22 cellular contexts compared by ENCODE assay signal in genomic region chr7:156127166-156128134, GRCh38.
DNase-seq lines count a peak whose midpoint lies in the region; ATAC-seq, FAIRE-seq and TF ChIP-seq lines count a peak whose summit lies in the region.
"Had no signal": no experiment of that assay in that cellular context is flagged by ENCODE, and none has a peak within 500 bp of the region (broad histone marks: within the 10 kb centered on the region; RNA-seq: fewer than 3 reads in every experiment).

No MANE protein-coding gene starts in this region.

- 90% methylated on average over 35 of the region's 35 CpGs; no CpG with 5 or more reads in 1 of the 2 experiments for WGBS in H1 (ENCODE audit: extremely low coverage in 1 of 2, insufficient coverage in 1 of 2, insufficient read length in 1 of 2, insufficient replicate concordance in 2 of 2, low coverage in 1 of 2, low lambda C conversion rate in 2 of 2, missing lambda C conversion rate in 1 of 2), 2 experiments

- no peak overlapping the region for H3K4me2 ChIP-seq in H1 (ENCODE audit: insufficient read depth in 1 of 2, low read depth in 2 of 2, low read length in 2 of 2)
- H3K4me2 ChIP-seq: BLaER1 had no signal

- H2BK12ac ChIP-seq in H1 (ENCODE audit: low read depth, low read length), result no peak overlapping the region

- H3K27me3 ChIP-seq in H1 (replicated peaks in 1 of 4; ENCODE audit: control insufficient read depth in 3 of 4, extremely low read depth in 1 of 4, insufficient read depth in 3 of 4, low read length in 3 of 4), result no peaks in the 10 kb centered on the region
- H3K27me3 ChIP-seq: BLaER1 had no signal

- POLR2A ChIA-PET in H1 (lab: Charles Lee; ENCODE audit: partially characterized antibody), result no interaction called here

- no peak for ATAC-seq in sciatic nerve
- ATAC-seq: Right ventricle myocardium inferior had no signal

- no peak overlapping the region for H2BK20ac ChIP-seq in H1 (ENCODE audit: low read length)

- intact Hi-C loops in kidney (cut with DNase I), result no loop called here
- intact Hi-C loops in activated naive CD4-positive, alpha-beta T cell treated with anti-CD3 and anti-CD28 coated beads for 36 hours (cut with micrococcal nuclease), result no loop called here
- intact Hi-C loops in sciatic nerve (cut with DNase I), result no loop called here

- H3K27me3 Mint-ChIP-seq in activated naive CD4-positive, alpha-beta T cell treated with anti-CD3 and anti-CD28 coated beads for 36 hours (ENCODE audit: low read depth), result no peaks in the 10 kb centered on the region
- H3K27me3 Mint-ChIP-seq: CD4-positive, alpha-beta memory T cell had no signal

- H3K4me3 Mint-ChIP-seq in activated naive CD4-positive, alpha-beta T cell treated with anti-CD3 and anti-CD28 coated beads for 36 hours, result no peak overlapping the region
- H3K4me3 Mint-ChIP-seq: CD4-positive, alpha-beta memory T cell had no signal

- H2BK120ac ChIP-seq in H1 (replicated peaks; ENCODE audit: low read depth, low read length), result no peak overlapping the region

- TF ChIP-seq RAD21 in H1 (IDR thresholded peaks at IDR 0.05 in 1 of 2, conservative IDR thresholded peaks at IDR 0.05 in 1 of 2; ENCODE audit: low read depth in 2 of 2, low read length in 2 of 2), result no peak; a peak in 1 of 4 replicates

- peak overlapping the region; percentile 68; the same call in 1 of the 2 replicates for H4K8ac ChIP-seq in H1 (ENCODE audit: extremely low read depth, insufficient read depth, low read length)

- H4K20me1 ChIP-seq in H1 (replicated peaks in 1 of 2; ENCODE audit: control insufficient read depth in 1 of 2, insufficient read depth in 2 of 2, low read length in 2 of 2), result no peaks in the 10 kb centered on the region
- H4K20me1 ChIP-seq: BLaER1 had no signal

- H4K5ac ChIP-seq in H1 (ENCODE audit: insufficient read length, low read depth, low read length), result no peak overlapping the region

- H3K56ac ChIP-seq in H1 (replicated peaks; ENCODE audit: insufficient read length, low read depth, low read length), result no peak overlapping the region

- no peak overlapping the region for H4K91ac ChIP-seq in H1 (replicated peaks; ENCODE audit: insufficient read length, low read length)

- H2BK15ac ChIP-seq in H1 (ENCODE audit: low read length), result no peak overlapping the region

- no peak for TF ChIP-seq POLR2A in H1 (IDR thresholded peaks at IDR 0.05; ENCODE audit: control extremely low read depth in 1 of 2, low read depth in 2 of 2, low read length in 2 of 2)

- H3K18ac ChIP-seq in H1 (ENCODE audit: extremely low read depth, low read length), result no peak overlapping the region

- H3K4ac ChIP-seq in H1 (replicated peaks; ENCODE audit: insufficient read length, low read depth, low read length), result no peak overlapping the region

- H2BK5ac ChIP-seq in H1 (ENCODE audit: low read depth, low read length), result no peak overlapping the region

- DNase-seq in ELF-1 (ENCODE audit: low read depth, low spot score), result peak; percentile 4
- DNase-seq in NCI-H460 (ENCODE audit: extremely low read depth, low read depth), result peak; percentile 2
- peak in 1 of 2 experiments; percentile 15 for DNase-seq in H1 (ENCODE audit: low read depth in 1 of 2, low spot score in 2 of 2)
- DNase-seq in kidney, result peak; percentile 48
- no peak for DNase-seq in dedifferentiated amniotic fluid mesenchymal stem cell (ENCODE audit: extremely low spot score)
- no peak for DNase-seq in putamen (ENCODE audit: low spot score)
- no peak for DNase-seq in activated naive CD4-positive, alpha-beta T cell treated with anti-CD3 and anti-CD28 coated beads for 36 hours
- DNase-seq in sciatic nerve (ENCODE audit: low spot score), result no peak
- DNase-seq: Calu3; CD4-positive, alpha-beta memory T cell; EL; H7; MV-4-11; NCI-H187; NCI-H2107; NCI-H510A treated with DMSO at 0.1 percent for 48 hours; NCI-H774 had no signal

- TF ChIP-seq CTCF in H1 (IDR thresholded peaks at IDR 0.05; ENCODE audit: control extremely low read depth in 1 of 3, insufficient read depth in 1 of 3, low read depth in 1 of 3, low read length in 3 of 3), result no peak
- no peak for TF ChIP-seq CTCF in kidney (IDR thresholded peaks at IDR 0.05; ENCODE audit: borderline replicate concordance, extremely low read depth, insufficient read depth)

- H3K4me1 Mint-ChIP-seq in activated naive CD4-positive, alpha-beta T cell treated with anti-CD3 and anti-CD28 coated beads for 36 hours (ENCODE audit: low read depth), result no peaks in the 10 kb centered on the region
- H3K4me1 Mint-ChIP-seq: CD4-positive, alpha-beta memory T cell had no signal

- no peak overlapping the region for H3K14ac ChIP-seq in H1 (ENCODE audit: insufficient read length)

- no peak overlapping the region for H2AK5ac ChIP-seq in H1 (ENCODE audit: low read depth, low read length)

- no peaks in the 10 kb centered on the region for H3K36me3 ChIP-seq in H1 (ENCODE audit: control insufficient read depth in 2 of 4, insufficient read depth in 4 of 4, low read length in 3 of 4)
- H3K36me3 ChIP-seq in kidney (ENCODE audit: control insufficient read depth in 1 of 2, insufficient read depth in 2 of 2, low read length in 2 of 2), result no peaks in the 10 kb centered on the region
- H3K36me3 ChIP-seq: BLaER1 had no signal

- H3K23me2 ChIP-seq in H1 (ENCODE audit: low read depth, low read length), result no peaks in the 10 kb centered on the region

- no peak overlapping the region for H2AFZ ChIP-seq in H1 (ENCODE audit: low read length)

- H3K27ac ChIP-seq in H1 (ENCODE audit: low read depth, low read length), result no peak overlapping the region
- H3K27ac ChIP-seq in kidney (ENCODE audit: low read depth in 2 of 2, low read length in 2 of 2), result no peak overlapping the region
- H3K27ac ChIP-seq: BLaER1 had no signal

- CTCF ChIA-PET in H1 (lab: Charles Lee; ENCODE audit: partially characterized antibody), result no interaction called here
- CTCF ChIA-PET in activated naive CD4-positive, alpha-beta T cell treated with anti-CD3 and anti-CD28 coated beads for 36 hours (lab: Charles Lee), result no interaction called here

- no peaks in the 10 kb centered on the region for H3K79me1 ChIP-seq in H1 (ENCODE audit: low read depth, low read length)

- no peak overlapping the region for H3K9ac ChIP-seq in H1 (replicated peaks in 1 of 4; ENCODE audit: extremely low read depth in 1 of 4, low read depth in 3 of 4, low read length in 3 of 4)
- H3K9ac ChIP-seq in kidney (ENCODE audit: low read length in 2 of 2), result no peak overlapping the region
- H3K9ac ChIP-seq: BLaER1 had no signal

- H3K9me3 ChIP-seq in H1 (ENCODE audit: insufficient read depth in 2 of 2, low read depth in 1 of 2, low read length in 1 of 2) (no peaks in the 10 kb centered on the region), kidney (ENCODE audit: control insufficient read depth in 1 of 2, low read length in 2 of 2) (no peaks in the 10 kb centered on the region)
- H3K9me3 ChIP-seq: BLaER1 had no signal

- H3K79me2 ChIP-seq in H1 (ENCODE audit: control insufficient read depth in 1 of 2, insufficient read depth in 2 of 2, low read length in 2 of 2), result no peaks in the 10 kb centered on the region

- no peak overlapping the region for H3K27ac Mint-ChIP-seq in activated naive CD4-positive, alpha-beta T cell treated with anti-CD3 and anti-CD28 coated beads for 36 hours
- H3K27ac Mint-ChIP-seq: CD4-positive, alpha-beta memory T cell had no signal

- FAIRE-seq in H1 (lab: Jason Lieb, UNC), result no peak
- no peak for FAIRE-seq in kidney (lab: Jason Lieb, UNC)
- FAIRE-seq: A204.1, GM12892, GM18507 had no signal

- H3K9me3 Mint-ChIP-seq in activated naive CD4-positive, alpha-beta T cell treated with anti-CD3 and anti-CD28 coated beads for 36 hours, result peaks cover 5% of the 10 kb centered on the region

- TF ChIP-seq EP300 in H1 (IDR thresholded peaks at IDR 0.05; ENCODE audit: borderline replicate concordance in 1 of 2, low read depth in 2 of 2, low read length in 2 of 2), result no peak

- H3K4me3 ChIP-seq in H1 (ENCODE audit: extremely low read depth in 1 of 4, insufficient read depth in 2 of 4, low read depth in 3 of 4, low read length in 4 of 4) (no peak overlapping the region), kidney (ENCODE audit: low read length in 2 of 2) (no peak overlapping the region)
- H3K4me3 ChIP-seq: BLaER1 had no signal

- no peaks in the 10 kb centered on the region for H3K36me3 Mint-ChIP-seq in activated naive CD4-positive, alpha-beta T cell treated with anti-CD3 and anti-CD28 coated beads for 36 hours (ENCODE audit: low read depth)
- H3K36me3 Mint-ChIP-seq: CD4-positive, alpha-beta memory T cell had no signal

- H3K23ac ChIP-seq in H1 (ENCODE audit: insufficient read length), result no peak overlapping the region

- peaks cover 0 to 3% (median 0%) of the 10 kb centered on the region in 4 experiments; a peak in 1 of 7 replicates for H3K4me1 ChIP-seq in H1 (replicated peaks in 1 of 4; ENCODE audit: control insufficient read depth in 3 of 4, insufficient read depth in 4 of 4, low read length in 3 of 4)
- H3K4me1 ChIP-seq in kidney (ENCODE audit: control insufficient read depth in 1 of 2, insufficient read depth in 1 of 2, low read depth in 1 of 2, low read length in 2 of 2), result no peaks in the 10 kb centered on the region
- H3K4me1 ChIP-seq: BLaER1 had no signal

TF ChIP-seq in H1, 55 proteins besides CTCF, POLR2A, EP300 and RAD21:
- TF ChIP-seq TBP (IDR thresholded peaks at IDR 0.05; ENCODE audit: low read depth, low read length) (no peak), RNF2 (IDR thresholded peaks at IDR 0.05; ENCODE audit: borderline replicate concordance, low read depth, low read length, missing control alignments, poor library complexity, severe bottlenecking) (no peak), EGR1 (IDR thresholded peaks at IDR 0.05; ENCODE audit: borderline replicate concordance, low read depth, low read length) (no peak), KDM1A (IDR thresholded peaks at IDR 0.05; ENCODE audit: borderline replicate concordance, low read length) (no peak), CBX5 (IDR thresholded peaks at IDR 0.05; ENCODE audit: low read depth, low read length) (no peak), CHD2 (IDR thresholded peaks at IDR 0.05; ENCODE audit: low read length) (no peak), TCF12 (IDR thresholded peaks at IDR 0.05; ENCODE audit: low read depth, low read length) (no peak), TAF7 (optimal IDR thresholded peaks at IDR 0.05; ENCODE audit: borderline replicate concordance, low read depth, low read length) (no peak), BRCA1 (IDR thresholded peaks at IDR 0.05; ENCODE audit: low read depth, low read length) (no peak), CREB1 (IDR thresholded peaks at IDR 0.05) (no peak), SP4 (IDR thresholded peaks at IDR 0.05; ENCODE audit: low read length) (no peak), JUND (IDR thresholded peaks at IDR 0.05; ENCODE audit: low read length) (no peak), SP2 (IDR thresholded peaks at IDR 0.05; ENCODE audit: low read length) (no peak), HDAC6 (IDR thresholded peaks at IDR 0.05; ENCODE audit: low read depth, low read length) (no peak), YY1 (IDR thresholded peaks at IDR 0.05; ENCODE audit: low read depth, low read length) (no peak), CEBPB (IDR thresholded peaks at IDR 0.05; ENCODE audit: low read depth, low read length) (no peak)

Comparison
In these comparisons a context has a peak if more than half of its experiments do, and no peak if none do; other contexts are left out.
1. DNase-seq: peak in ELF-1 (single experiment), NCI-H460 (single experiment) and kidney (single experiment); none in dedifferentiated amniotic fluid mesenchymal stem cell (single experiment), putamen (single experiment), activated naive CD4-positive, alpha-beta T cell treated with anti-CD3 and anti-CD28 coated beads for 36 hours (single experiment) and sciatic nerve (single experiment).